In genomic region chr5:170534941-170535340, GRCh38 we compare ENCODE assay signal across 26 cellular contexts. TPM values are rescaled to one million over a fixed set of nuclear protein-coding genes. Genes with fewer than 3 reads are reported as not detected.
"Had no signal": no experiment of that assay in that cellular context is flagged by ENCODE, and none has a peak within 500 bp of the region (broad histone marks: within the 10 kb centered on the region; RNA-seq: fewer than 3 reads in every experiment).

No MANE protein-coding gene starts in this region.

- H3K9me3 ChIP-seq: esophagus muscularis mucosa, gastrocnemius medialis, heart right ventricle, left lung, lower lobe of right lung, pancreas, right lobe of liver, spleen, thoracic aorta, transverse colon had no signal

- H3K27ac Mint-ChIP-seq: memory B cell; naive thymus-derived CD4-positive, alpha-beta T cell; stimulated activated naive B cell treated with anti-CD40 and anti-IgM and Interleukin-4, amounts not matched to agents 10 μg/mL and 1 μg/mL and 100 μg/mL, for 72 hours had no signal

- H3K4me3 ChIP-seq: esophagus muscularis mucosa, gastrocnemius medialis, heart right ventricle, left lung, lower lobe of right lung, pancreas, right lobe of liver, spleen, thoracic aorta, transverse colon had no signal

- H3K4me1 ChIP-seq: esophagus muscularis mucosa, gastrocnemius medialis, lower lobe of right lung, pancreas, right lobe of liver, transverse colon had no signal

- H3K9me3 Mint-ChIP-seq: memory B cell; stimulated activated naive B cell treated with anti-CD40 and anti-IgM and Interleukin-4, amounts not matched to agents 10 μg/mL and 1 μg/mL and 100 μg/mL, for 72 hours; stimulated activated naive CD8-positive, alpha-beta T cell treated with anti-CD3 and anti-CD28 coated beads, Interleukin-15, amount 100 ng/mL, for 72 hours had no signal

- H3K27ac ChIP-seq: epithelial cell of prostate, esophagus muscularis mucosa, gastrocnemius medialis, heart right ventricle, left lung, lower lobe of right lung, pancreas, right lobe of liver, spleen, thoracic aorta, transverse colon had no signal

- H3K36me3 Mint-ChIP-seq: memory B cell; naive thymus-derived CD4-positive, alpha-beta T cell; stimulated activated naive B cell treated with anti-CD40 and anti-IgM and Interleukin-4, amounts not matched to agents 10 μg/mL and 1 μg/mL and 100 μg/mL, for 72 hours had no signal

- H3K27me3 ChIP-seq: gastrocnemius medialis, left lung, pancreas, right lobe of liver, transverse colon had no signal

- H3K4me3 Mint-ChIP-seq: memory B cell; naive thymus-derived CD4-positive, alpha-beta T cell; neural crest cell; stimulated activated naive B cell treated with anti-CD40 and anti-IgM and Interleukin-4, amounts not matched to agents 10 μg/mL and 1 μg/mL and 100 μg/mL, for 72 hours; stimulated activated naive CD8-positive, alpha-beta T cell treated with anti-CD3 and anti-CD28 coated beads, Interleukin-15, amount 100 ng/mL, for 72 hours had no signal

- H3K27me3 Mint-ChIP-seq: progenitor cell of endocrine pancreas had no signal

- H3K36me3 ChIP-seq: esophagus muscularis mucosa, gastrocnemius medialis, heart right ventricle, left lung, lower lobe of right lung, pancreas, right lobe of liver, spleen, thoracic aorta, transverse colon had no signal

- DNase-seq: effector memory CD4-positive, alpha-beta T cell; gastrocnemius medialis; heart right ventricle; hypothalamus; left lung; lower lobe of right lung; naive thymus-derived CD4-positive, alpha-beta T cell; occipital lobe; pancreas; spleen; stimulated activated CD4-positive, alpha-beta T cell treated with anti-CD3 and anti-CD28 coated beads, Interleukin-15, amount 100 ng/mL, for 24 hours; stimulated activated CD4-positive, alpha-beta T cell treated with anti-CD3 and anti-CD28 coated beads, Interleukin-1b, Interleukin-23, amount 100 ng/mL, for 48 hours; stimulated activated CD4-positive, alpha-beta T cell treated with anti-CD3 and anti-CD28 coated beads, Interleukin-4, amount 100 ng/mL, for 4 hours; stimulated activated naive B cell treated with anti-CD40 and anti-IgM and Interleukin-4, amounts not matched to agents 10 μg/mL and 1 μg/mL and 100 μg/mL, for 72 hours; stimulated activated naive CD8-positive, alpha-beta T cell treated with anti-CD3 and anti-CD28 coated beads, Interleukin-15, amount 100 ng/mL, for 72 hours; transverse colon had no signal

RNA-seq across cellular contexts. Expression of gene KCNIP1, which starts 31.1 kb away (rescaled TPM):
- total RNA-seq: fibroblast of villous mesenchyme; gastrocnemius medialis; mononuclear cell; naive thymus-derived CD4-positive, alpha-beta T cell; thoracic aorta; ureter had no signal
